ENCODE assay signal across 1 cellular context in the genomic region with DNA sequence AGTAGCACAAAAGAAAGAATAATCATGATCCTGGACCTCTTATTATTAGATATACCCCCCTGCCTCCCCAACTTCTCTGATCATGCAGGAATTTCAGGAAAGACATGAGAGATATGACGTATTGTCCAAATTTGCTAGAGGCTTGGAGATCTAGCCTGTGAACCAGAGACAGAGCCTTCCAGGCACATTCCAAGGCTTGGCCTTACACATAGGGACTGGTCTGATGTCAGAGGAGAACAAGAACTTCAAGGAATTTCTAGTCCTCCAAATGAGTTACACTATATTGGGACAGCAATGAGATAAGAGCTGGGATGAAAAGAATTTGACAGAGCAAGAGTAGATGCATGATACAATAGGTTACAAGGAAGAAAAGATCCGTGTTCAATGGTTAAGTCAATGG.
TF ChIP-seq lines count a peak whose summit lies in the region.

No MANE protein-coding gene starts in this region.

TF ChIP-seq in endothelial cell of umbilical vein, 7 proteins besides CTCF, POLR2A, EP300 and RAD21 (continued from another document):
- TF ChIP-seq FOS (IDR thresholded peaks at IDR 0.05; ENCODE audit: borderline replicate concordance, insufficient read depth, low read length) (no peak), GATA2 (IDR thresholded peaks at IDR 0.05; ENCODE audit: insufficient read depth, insufficient read length, low read depth, low read length) (no peak), JUN (IDR thresholded peaks at IDR 0.05; ENCODE audit: borderline replicate concordance, insufficient read depth, insufficient read length, low read depth) (no peak)
